Comparison of ENCODE assay signal across 19 cellular contexts in the genomic region with DNA sequence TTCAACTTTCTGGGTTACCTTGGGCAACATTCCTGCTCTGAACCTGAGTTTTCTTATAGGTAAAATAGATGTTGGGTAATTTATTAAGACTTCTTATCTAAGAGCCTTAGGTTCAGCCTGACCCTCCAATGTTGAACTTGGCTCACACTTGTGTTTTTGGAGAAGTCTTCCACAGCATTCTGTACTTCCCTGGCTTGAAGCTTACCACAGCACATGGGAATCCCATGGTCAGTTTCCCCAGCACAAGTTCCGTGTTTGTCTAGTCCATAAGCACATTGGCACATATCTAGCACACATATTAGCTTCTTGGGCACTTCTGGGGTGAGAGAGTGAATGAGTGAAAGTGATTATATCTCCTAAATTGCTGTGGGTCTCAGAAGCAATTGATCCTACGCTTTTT.
DNase-seq lines count a peak whose midpoint lies in the region; ATAC-seq and TF ChIP-seq lines count a peak whose summit lies in the region.
"Had no signal": no experiment of that assay in that cellular context is flagged by ENCODE, and none has a peak within 500 bp of the region (broad histone marks: within the 10 kb centered on the region; RNA-seq: fewer than 3 reads in every experiment).

No MANE protein-coding gene starts in this region.

- no peak overlapping the region for H3K4me3 ChIP-seq in prostate gland
- H3K4me3 ChIP-seq: BLaER1 treated with 17β-estradiol and CSF1 and Interleukin-3, amounts not matched to agents 10 nM and 100 nM; HAP-1 had no signal

- no peaks in the 10 kb centered on the region for H3K9me3 ChIP-seq in prostate gland
- H3K9me3 ChIP-seq: BE2C; BLaER1 treated with 17β-estradiol and CSF1 and Interleukin-3, amounts not matched to agents 10 nM and 100 nM; HAP-1 had no signal

- H3K4me1 ChIP-seq in prostate gland (replicated peaks), result no peaks in the 10 kb centered on the region
- H3K4me1 ChIP-seq: BE2C, HAP-1 had no signal

- ATAC-seq in GM18868 (IDR thresholded peaks at IDR 0.05; ENCODE audit: unreplicated experiment), result no peak
- no peak for ATAC-seq in HG03432 (IDR thresholded peaks at IDR 0.05; ENCODE audit: unreplicated experiment)

- no peaks in the 10 kb centered on the region for H3K36me3 ChIP-seq in prostate gland
- H3K36me3 ChIP-seq: BE2C; BLaER1 treated with 17β-estradiol and CSF1 and Interleukin-3, amounts not matched to agents 10 nM and 100 nM; HAP-1 had no signal

- WGBS in prostate gland, result 83% methylated on average over 2 of the region's 2 CpGs

- intact Hi-C loops in prostate gland (cut with DNase I), result no loop called here

- DNase-seq in Ammon's horn (ENCODE audit: low spot score), result peak; percentile 60
- peak; percentile 65 for DNase-seq in medulla oblongata (ENCODE audit: extremely low spot score)
- DNase-seq in prostate gland (ENCODE audit: low spot score), result peak; percentile 44
- no peak for DNase-seq in stimulated activated CD4-positive, alpha-beta T cell treated with anti-CD3 and anti-CD28 coated beads, Interleukin-2, amount 100 ng/mL, for 24 hours
- DNase-seq: BE2C; Calu3; CD4-positive, alpha-beta memory T cell; COR-L47; DMS53; DMS79 treated with DMSO at 0.1 percent for 48 hours; GF-D8; GOT3; HFFc6 had no signal

- peak overlapping the region; percentile 60 for H3K27ac ChIP-seq in VCaP
- H3K27ac ChIP-seq in prostate gland, result peak overlapping the region in 1 of 2 donors; percentile 16
- H3K27ac ChIP-seq: 22Rv1; BLaER1 treated with 17β-estradiol and CSF1 and Interleukin-3, amounts not matched to agents 10 nM and 100 nM had no signal

- no peaks in the 10 kb centered on the region for H3K27me3 ChIP-seq in prostate gland (replicated peaks; ENCODE audit: insufficient read depth)
- H3K27me3 ChIP-seq: BE2C; BLaER1 treated with 17β-estradiol and CSF1 and Interleukin-3, amounts not matched to agents 10 nM and 100 nM had no signal

- TF ChIP-seq CTCF in VCaP (conservative IDR thresholded peaks at IDR 0.05) (no peak), prostate gland (IDR thresholded peaks at IDR 0.05) (no peak)

- no peak for TF ChIP-seq POLR2A in prostate gland (IDR thresholded peaks at IDR 0.05)

Comparison
In these comparisons a context has a peak if more than half of its experiments do, and no peak if none do; other contexts are left out.
1. DNase-seq: peak in Ammon's horn (single experiment), medulla oblongata (single experiment) and prostate gland (single experiment); none in stimulated activated CD4-positive, alpha-beta T cell treated with anti-CD3 and anti-CD28 coated beads, Interleukin-2, amount 100 ng/mL, for 24 hours (0 of 2).